ENCODE assay signal across 1 cellular context in genomic region chr1:213656039-213656438, GRCh38.
TF ChIP-seq lines count a peak whose summit lies in the region.

No MANE protein-coding gene starts in this region.

TF ChIP-seq in HepG2, 621 proteins besides CTCF, POLR2A, EP300 and RAD21 (continued from another document):
- TF ChIP-seq RERE (CRISPR knock-in tag; IDR thresholded peaks at IDR 0.05; ENCODE audit: low read depth) (no peak), NCOA1 (CRISPR knock-in tag; IDR thresholded peaks at IDR 0.05) (no peak), MNT (IDR thresholded peaks at IDR 0.05) (no peak)
